In genomic region chr12:34384693-34385092, GRCh38 we compare ENCODE assay signal across 40 cellular contexts.
"Had no signal": no experiment of that assay in that cellular context is flagged by ENCODE, and none has a peak within 500 bp of the region (broad histone marks: within the 10 kb centered on the region; RNA-seq: fewer than 3 reads in every experiment).

No MANE protein-coding gene starts in this region.

- H3K36me3 ChIP-seq: adrenal gland, ascending aorta, brain microvascular endothelial cell, breast epithelium, cardiac muscle cell had no signal

- ATAC-seq: activated naive CD4-positive, alpha-beta T cell treated with anti-CD3 and anti-CD28 coated beads, Interleukin-2, amount 50 U/mL, for 72 hours; activated naive CD8-positive, alpha-beta T cell treated with anti-CD3 and anti-CD28 coated beads, Interleukin-2, amount 50 U/mL, for 24 hours; activated T-cell treated with anti-CD3 and anti-CD28 coated beads, Interleukin-2, amount 50 U/mL, for 4 hours; activated T-cell treated with anti-CD3 and anti-CD28 coated beads, Interleukin-2, amount 50 U/mL, for 72 hours; activated T-helper 17 cell treated with anti-CD3 and anti-CD28 coated beads, Interleukin-2, amount 50 U/mL, for 72 hours; body of pancreas had no signal

- H3K27ac ChIP-seq: adrenal gland, ascending aorta, body of pancreas, brain microvascular endothelial cell, breast epithelium, cardiac muscle cell had no signal

- H3K4me3 ChIP-seq: adrenal gland, ascending aorta, body of pancreas, breast epithelium, cardiac muscle cell had no signal

- H3K27me3 ChIP-seq: adrenal gland, ascending aorta, body of pancreas, brain microvascular endothelial cell, breast epithelium, cardiac muscle cell had no signal

- H3K4me1 ChIP-seq: adrenal gland, ascending aorta, body of pancreas, breast epithelium had no signal

- DNase-seq: activated effector memory CD4-positive, alpha-beta T cell treated with anti-CD3 and anti-CD28 coated beads, Interleukin-2, amount 50 U/mL, for 16 hours; activated effector memory CD4-positive, alpha-beta T cell treated with Interleukin-2 at 50 U/mL for 16 hours; activated gamma-delta T cell; activated gamma-delta T cell treated with Interleukin-2 at 50 U/mL for 16 hours; activated naive CD4-positive, alpha-beta T cell; activated naive CD4-positive, alpha-beta T cell treated with anti-CD3 and anti-CD28 coated beads for 36 hours; activated naive CD4-positive, alpha-beta T cell treated with anti-CD3 and anti-CD28 coated beads, Interleukin-2, amount 10 ng/mL, durations not matched to agents 7 days and 5 days; activated naive CD4-positive, alpha-beta T cell treated with anti-CD3 and anti-CD28 coated beads, Interleukin-2, amount 50 U/mL, for 16 hours; activated naive CD4-positive, alpha-beta T cell treated with Interleukin-2 at 50 U/mL for 16 hours; activated naive CD8-positive, alpha-beta T cell treated with anti-CD3 and anti-CD28 coated beads for 36 hours; activated naive CD8-positive, alpha-beta T cell treated with anti-CD3 and anti-CD28 coated beads, Interleukin-2, amount 10 ng/mL, durations not matched to agents 7 days and 5 days; activated naive CD8-positive, alpha-beta T cell treated with anti-CD3 and anti-CD28 coated beads, Interleukin-2, amount 50 U/mL, for 24 hours; activated T-cell treated with anti-CD3 and anti-CD28 coated beads, Interleukin-2, amount 50 U/mL, for 1 hour; activated T-cell treated with anti-CD3 and anti-CD28 coated beads, Interleukin-2, amount 50 U/mL, for 24 hours; activated T-cell treated with anti-CD3 and anti-CD28 coated beads, Interleukin-2, amount 50 U/mL, for 4 hours; activated T-cell treated with anti-CD3 and anti-CD28 coated beads, Interleukin-2, amount 50 U/mL, for 48 hours; activated T-cell treated with anti-CD3 and anti-CD28 coated beads, Interleukin-2, amount 50 U/mL, for 72 hours; adrenal gland; amniotic stem cell; amygdala; anterior cingulate cortex; aorta; body of pancreas; brain microvascular endothelial cell; caudate nucleus; central memory CD4-positive, alpha-beta T cell; cerebellar nuclear complex had no signal

- H3K27ac Mint-ChIP-seq: activated naive CD4-positive, alpha-beta T cell treated with anti-CD3 and anti-CD28 coated beads for 36 hours; activated naive CD4-positive, alpha-beta T cell treated with anti-CD3 and anti-CD28 coated beads, Interleukin-2, amount 10 ng/mL, durations not matched to agents 7 days and 5 days; activated naive CD4-positive, alpha-beta T cell treated with anti-CD3 and anti-CD28 coated beads, Interleukin-2, amount 50 U/mL, for 24 hours; activated naive CD4-positive, alpha-beta T cell treated with anti-CD3 and anti-CD28 coated beads, Interleukin-2, amount 50 U/mL, for 72 hours; activated naive CD8-positive, alpha-beta T cell; activated naive CD8-positive, alpha-beta T cell treated with anti-CD3 and anti-CD28 coated beads for 36 hours; activated naive CD8-positive, alpha-beta T cell treated with anti-CD3 and anti-CD28 coated beads, Interleukin-2, amount 10 ng/mL, durations not matched to agents 7 days and 5 days; activated naive CD8-positive, alpha-beta T cell treated with anti-CD3 and anti-CD28 coated beads, Interleukin-2, amount 50 U/mL, for 24 hours; activated T-cell treated with anti-CD3 and anti-CD28 coated beads, Interleukin-2, amount 50 U/mL, for 24 hours; activated T-cell treated with anti-CD3 and anti-CD28 coated beads, Interleukin-2, amount 50 U/mL, for 72 hours; activated T-helper 1 cell treated with anti-CD3 and anti-CD28 coated beads, Interleukin-12 subunit alpha, Interleukin-12 subunit beta, Interleukin-2, Interleukin-4 antibody, amounts not matched to agents 30 ng/mL and 10 ng/mL and 1 ng/mL, durations not matched to agents 14 hours and 24 hours and 36 hours; activated T-helper 17 cell treated with anti-CD3 and anti-CD28 coated beads, Interleukin-2, amount 50 U/mL, for 72 hours; activated T-helper 2 cell treated with anti-CD3 and anti-CD28 coated beads, Interferon-gamma antibody, Interleukin-2, Interleukin-4, amounts not matched to agents 10 μg/mL and 5 μg/mL and 100 μg/mL, durations not matched to agents 14 hours and 24 hours and 36 hours; brain had no signal

- H3K4me3 Mint-ChIP-seq: activated naive CD4-positive, alpha-beta T cell treated with anti-CD3 and anti-CD28 coated beads for 36 hours; activated naive CD4-positive, alpha-beta T cell treated with anti-CD3 and anti-CD28 coated beads, Interleukin-2, amount 10 ng/mL, durations not matched to agents 7 days and 5 days; activated naive CD4-positive, alpha-beta T cell treated with anti-CD3 and anti-CD28 coated beads, Interleukin-2, amount 50 U/mL, for 24 hours; activated naive CD8-positive, alpha-beta T cell; activated naive CD8-positive, alpha-beta T cell treated with anti-CD3 and anti-CD28 coated beads for 36 hours; activated naive CD8-positive, alpha-beta T cell treated with anti-CD3 and anti-CD28 coated beads, Interleukin-2, amount 10 ng/mL, durations not matched to agents 7 days and 5 days; activated naive CD8-positive, alpha-beta T cell treated with anti-CD3 and anti-CD28 coated beads, Interleukin-2, amount 50 U/mL, for 24 hours; activated T-cell treated with anti-CD3 and anti-CD28 coated beads, Interleukin-2, amount 50 U/mL, for 24 hours; activated T-cell treated with anti-CD3 and anti-CD28 coated beads, Interleukin-2, amount 50 U/mL, for 4 hours; activated T-cell treated with anti-CD3 and anti-CD28 coated beads, Interleukin-2, amount 50 U/mL, for 72 hours; activated T-helper 1 cell treated with anti-CD3 and anti-CD28 coated beads, Interleukin-12 subunit alpha, Interleukin-12 subunit beta, Interleukin-2, Interleukin-4 antibody, amounts not matched to agents 30 ng/mL and 10 ng/mL and 1 ng/mL, durations not matched to agents 14 hours and 24 hours and 36 hours; activated T-helper 17 cell treated with anti-CD3 and anti-CD28 coated beads, Interleukin-2, amount 50 U/mL, for 72 hours; brain; central memory CD8-positive, alpha-beta T cell had no signal

- H3K9me3 ChIP-seq: adrenal gland had no signal

- H3K9me3 Mint-ChIP-seq: activated naive CD8-positive, alpha-beta T cell treated with anti-CD3 and anti-CD28 coated beads, Interleukin-2, amount 50 U/mL, for 24 hours had no signal

- FAIRE-seq: astrocyte, bronchial epithelial cell had no signal

- H3K4me1 Mint-ChIP-seq: activated naive CD4-positive, alpha-beta T cell treated with anti-CD3 and anti-CD28 coated beads, Interleukin-2, amount 10 ng/mL, durations not matched to agents 7 days and 5 days; activated naive CD4-positive, alpha-beta T cell treated with anti-CD3 and anti-CD28 coated beads, Interleukin-2, amount 50 U/mL, for 24 hours; activated naive CD8-positive, alpha-beta T cell treated with anti-CD3 and anti-CD28 coated beads for 36 hours; activated naive CD8-positive, alpha-beta T cell treated with anti-CD3 and anti-CD28 coated beads, Interleukin-2, amount 10 ng/mL, durations not matched to agents 7 days and 5 days; activated naive CD8-positive, alpha-beta T cell treated with anti-CD3 and anti-CD28 coated beads, Interleukin-2, amount 50 U/mL, for 24 hours; activated T-helper 17 cell treated with anti-CD3 and anti-CD28 coated beads, Interleukin-2, amount 50 U/mL, for 72 hours; brain; central memory CD8-positive, alpha-beta T cell had no signal

- H3K36me3 Mint-ChIP-seq: activated naive CD8-positive, alpha-beta T cell; activated naive CD8-positive, alpha-beta T cell treated with anti-CD3 and anti-CD28 coated beads for 36 hours; activated naive CD8-positive, alpha-beta T cell treated with anti-CD3 and anti-CD28 coated beads, Interleukin-2, amount 10 ng/mL, durations not matched to agents 7 days and 5 days; brain had no signal

- H3K27me3 Mint-ChIP-seq: activated naive CD4-positive, alpha-beta T cell treated with anti-CD3 and anti-CD28 coated beads, Interleukin-2, amount 10 ng/mL, durations not matched to agents 7 days and 5 days; activated naive CD8-positive, alpha-beta T cell treated with anti-CD3 and anti-CD28 coated beads, Interleukin-2, amount 10 ng/mL, durations not matched to agents 7 days and 5 days; activated naive CD8-positive, alpha-beta T cell treated with anti-CD3 and anti-CD28 coated beads, Interleukin-2, amount 50 U/mL, for 24 hours; activated T-cell treated with anti-CD3 and anti-CD28 coated beads, Interleukin-2, amount 50 U/mL, for 24 hours; activated T-helper 17 cell treated with anti-CD3 and anti-CD28 coated beads, Interleukin-2, amount 50 U/mL, for 72 hours; brain; central memory CD8-positive, alpha-beta T cell had no signal
